ENCODE assay signal across 30 cellular contexts in the genomic region with DNA sequence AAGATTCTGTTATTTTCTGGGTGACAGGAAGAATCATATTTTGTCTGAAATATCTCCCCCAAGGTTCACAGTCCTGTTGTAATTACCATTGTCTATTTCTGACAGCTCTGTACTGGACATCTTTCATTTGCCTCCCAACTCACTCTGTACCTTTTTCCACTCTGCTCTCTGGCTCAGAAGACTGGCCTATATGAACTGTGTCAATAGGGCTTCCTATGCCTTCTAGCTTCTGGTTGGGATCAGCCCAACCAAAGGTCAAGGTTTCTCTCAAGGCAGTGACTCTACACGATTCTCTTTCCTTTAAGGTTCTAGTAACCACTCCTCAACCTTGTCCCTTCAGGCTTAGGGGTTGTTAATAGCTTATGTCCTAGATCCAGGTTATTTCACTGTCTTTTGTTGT.
"Had no signal": no experiment of that assay in that cellular context is flagged by ENCODE, and none has a peak within 500 bp of the region (broad histone marks: within the 10 kb centered on the region; RNA-seq: fewer than 3 reads in every experiment).

No MANE protein-coding gene starts in this region.

- H3K27me3 ChIP-seq: ascending aorta, brain microvascular endothelial cell, esophagus squamous epithelium had no signal

- H3K4me1 Mint-ChIP-seq: activated B cell treated with CpG ODN at 0.5 μM for 24 hours, T-cell had no signal

- H3K9me3 ChIP-seq: ascending aorta, esophagus squamous epithelium had no signal

- FAIRE-seq: colon, endometrium, endothelial cell of umbilical vein had no signal

- H3K9me3 Mint-ChIP-seq: activated B cell treated with CpG ODN at 0.5 μM for 24 hours; activated CD8-positive, alpha-beta T cell treated with anti-CD3 and anti-CD28 coated beads for 36 hours; activated naive CD4-positive, alpha-beta T cell treated with anti-CD3 and anti-CD28 coated beads, Interleukin-2, amount 10 ng/mL, durations not matched to agents 7 days and 5 days; activated naive CD4-positive, alpha-beta T cell treated with anti-CD3 and anti-CD28 coated beads, Interleukin-2, amount 50 U/mL, for 72 hours; activated naive CD8-positive, alpha-beta T cell treated with anti-CD3 and anti-CD28 coated beads, Interleukin-2, amount 10 ng/mL, durations not matched to agents 7 days and 5 days; T-cell; T-helper 1 cell treated with Interleukin-12 subunit alpha and Interleukin-12 subunit beta and Interleukin-4 antibody, amounts not matched to agents 30 μg/mL and 1 μg/mL, for 36 hours; T-helper 2 cell treated with Interferon-gamma antibody and Interleukin-4, amounts not matched to agents 5 μg/mL and 100 μg/mL, for 36 hours had no signal

- ATAC-seq: activated CD4-positive, CD25-positive, alpha-beta regulatory T cell treated with anti-CD3 and anti-CD28 coated beads, Interleukin-2, amount 50 U/mL, for 24 hours; activated CD8-positive, alpha-beta T cell treated with anti-CD3 and anti-CD28 coated beads for 36 hours; activated naive CD4-positive, alpha-beta T cell treated with anti-CD3 and anti-CD28 coated beads, Interleukin-2, amount 50 U/mL, for 72 hours; T-cell had no signal

- H3K4me1 ChIP-seq: ascending aorta had no signal

- H3K4me3 ChIP-seq: ascending aorta, esophagus squamous epithelium had no signal

- DNase-seq: activated B cell treated with CpG ODN at 0.5 μM for 24 hours; activated CD4-positive, alpha-beta T cell treated with anti-CD3 and anti-CD28 coated beads for 48 hours; activated CD4-positive, alpha-beta T cell treated with anti-CD3 and anti-CD28 coated beads, Interleukin-2, amount 50 U/mL, for 1 hour; activated CD4-positive, alpha-beta T cell treated with anti-CD3 and anti-CD28 coated beads, Interleukin-2, amount 50 U/mL, for 48 hours; activated CD8-positive, alpha-beta memory T cell treated with anti-CD3 and anti-CD28 coated beads for 24 hours; activated CD8-positive, alpha-beta T cell treated with anti-CD3 and anti-CD28 coated beads for 36 hours; activated gamma-delta T cell; activated naive CD4-positive, alpha-beta T cell; activated naive CD4-positive, alpha-beta T cell treated with anti-CD3 and anti-CD28 coated beads, Interleukin-2, amount 10 ng/mL, durations not matched to agents 7 days and 5 days; activated naive CD8-positive, alpha-beta T cell treated with anti-CD3 and anti-CD28 coated beads, Interleukin-2, amount 10 ng/mL, durations not matched to agents 7 days and 5 days; activated T-cell treated with anti-CD3 and anti-CD28 coated beads, Interleukin-2, amount 50 U/mL, for 48 hours; brain microvascular endothelial cell; caudate nucleus; cortex of kidney; effector CD8-positive, alpha-beta T cell; esophagus squamous epithelium; foreskin melanocyte; head of caudate nucleus; T-cell; T1000; WERI-Rb-1 had no signal

- H3K27me3 Mint-ChIP-seq: activated B cell treated with CpG ODN at 0.5 μM for 24 hours; activated CD8-positive, alpha-beta T cell treated with anti-CD3 and anti-CD28 coated beads for 36 hours; activated naive CD4-positive, alpha-beta T cell treated with anti-CD3 and anti-CD28 coated beads, Interleukin-2, amount 10 ng/mL, durations not matched to agents 7 days and 5 days; activated naive CD8-positive, alpha-beta T cell treated with anti-CD3 and anti-CD28 coated beads, Interleukin-2, amount 10 ng/mL, durations not matched to agents 7 days and 5 days; T-cell had no signal

- H3K27ac ChIP-seq: ascending aorta, brain microvascular endothelial cell, epithelial cell of prostate, esophagus squamous epithelium, WERI-Rb-1 had no signal

- H3K4me3 Mint-ChIP-seq: activated B cell treated with CpG ODN at 0.5 μM for 24 hours; activated CD8-positive, alpha-beta T cell treated with anti-CD3 and anti-CD28 coated beads for 36 hours; activated naive CD4-positive, alpha-beta T cell treated with anti-CD3 and anti-CD28 coated beads, Interleukin-2, amount 10 ng/mL, durations not matched to agents 7 days and 5 days; activated naive CD8-positive, alpha-beta T cell treated with anti-CD3 and anti-CD28 coated beads, Interleukin-2, amount 10 ng/mL, durations not matched to agents 7 days and 5 days; T-cell; T-helper 1 cell treated with Interleukin-12 subunit alpha and Interleukin-12 subunit beta and Interleukin-4 antibody, amounts not matched to agents 30 μg/mL and 1 μg/mL, for 36 hours; T-helper 2 cell treated with Interferon-gamma antibody and Interleukin-4, amounts not matched to agents 5 μg/mL and 100 μg/mL, for 36 hours had no signal

- H3K27ac Mint-ChIP-seq: activated B cell treated with CpG ODN at 0.5 μM for 24 hours; activated CD8-positive, alpha-beta T cell treated with anti-CD3 and anti-CD28 coated beads for 36 hours; activated naive CD4-positive, alpha-beta T cell treated with anti-CD3 and anti-CD28 coated beads, Interleukin-2, amount 10 ng/mL, durations not matched to agents 7 days and 5 days; activated naive CD8-positive, alpha-beta T cell treated with anti-CD3 and anti-CD28 coated beads, Interleukin-2, amount 10 ng/mL, durations not matched to agents 7 days and 5 days; T-cell; T-helper 1 cell treated with Interleukin-12 subunit alpha and Interleukin-12 subunit beta and Interleukin-4 antibody, amounts not matched to agents 30 μg/mL and 1 μg/mL, for 36 hours; T-helper 2 cell treated with Interferon-gamma antibody and Interleukin-4, amounts not matched to agents 5 μg/mL and 100 μg/mL, for 36 hours had no signal
